In genomic region chr7:4715385-4715770, GRCh38 we compare ENCODE assay signal across 8 cellular contexts. TPM values are rescaled to one million over a fixed set of nuclear protein-coding genes. Genes with fewer than 3 reads are reported as not detected.
DNase-seq lines count a peak whose midpoint lies in the region; ATAC-seq and TF ChIP-seq lines count a peak whose summit lies in the region.

No MANE protein-coding gene starts in this region.

- no peak for TF ChIP-seq EP300 in stomach (IDR thresholded peaks at IDR 0.05)

- H3K4me3 Mint-ChIP-seq in osteocyte (ENCODE audit: unreplicated experiment): no peak overlapping the region

- H3K27me3 ChIP-seq in HL-60 (ENCODE audit: insufficient read depth, poor library complexity, severe bottlenecking) (no peaks in the 10 kb centered on the region), stomach (no peaks in the 10 kb centered on the region)

- H3K9me3 Mint-ChIP-seq in osteocyte (ENCODE audit: unreplicated experiment): no peaks in the 10 kb centered on the region

- intact Hi-C loops in stomach (cut with DNase I; ENCODE audit: low total_unique reads): no loop called here

- H3K4me1 ChIP-seq in stomach: peaks cover 5 to 72% (median 49%) of the 10 kb centered on the region in 4 donors

- H3K27ac Mint-ChIP-seq in osteocyte (ENCODE audit: unreplicated experiment): no peak overlapping the region

- H3K27ac ChIP-seq in HL-60 (replicated peaks) (peak overlapping the region; percentile 77), stomach (peak overlapping the region in 3 of 5 donors; percentile 48 to 66 (median 52))

- H3K27me3 Mint-ChIP-seq in osteocyte (ENCODE audit: unreplicated experiment): no peaks in the 10 kb centered on the region

- H3K4me1 Mint-ChIP-seq in osteocyte (ENCODE audit: unreplicated experiment): peaks cover 46% of the 10 kb centered on the region

- DNase-seq in HL-60 (ENCODE audit: low read depth in 1 of 2, low spot score in 1 of 2) (peak; percentile 93), astrocyte of the hippocampus (ENCODE audit: low read depth, low spot score) (peak; percentile 90), hippocampal formation (lab: John Stamatoyannopoulos, UW) (peak; percentile 32 to 68), stomach (no peak), osteocyte (ENCODE audit: extremely low spot score, unreplicated experiment) (no peak), NCI-H2081 (lab: John Stamatoyannopoulos, UW) (no peak), T-helper 2 cell (no peak)

- no peak for ATAC-seq in HG02642 (IDR thresholded peaks at IDR 0.05; ENCODE audit: poor library complexity, unreplicated experiment)

- TF ChIP-seq CTCF in HL-60 (IDR thresholded peaks at IDR 0.05; ENCODE audit: insufficient read depth, low read length) (no peak), stomach (IDR thresholded peaks at IDR 0.05) (no peak), osteocyte (IDR thresholded peaks at IDR 0.05) (no peak)

- peaks cover 15% of the 10 kb centered on the region for H3K36me3 Mint-ChIP-seq in osteocyte (ENCODE audit: unreplicated experiment)

- TF ChIP-seq POLR2A in stomach (IDR thresholded peaks at IDR 0.05): no peak

- H3K9me3 ChIP-seq in stomach: no peaks in the 10 kb centered on the region

- peaks cover 0 to 11% (median 8%) of the 10 kb centered on the region in 4 donors for H3K36me3 ChIP-seq in stomach

- H3K4me3 ChIP-seq in HL-60 (replicated peaks; ENCODE audit: insufficient read depth, low read length): peak overlapping the region; percentile 30
- no peak overlapping the region for H3K4me3 ChIP-seq in stomach

- WGBS in stomach, 5 donors: 54 to 83% (median 61%) methylated on average over 7 to 15 of the region's 15 CpGs

RNA-seq across cellular contexts. Expression of gene FOXK1, which starts 33.3 kb away (rescaled TPM):
- total RNA-seq in stomach (10 to 100 TPM; 19.3 to 88.1 (median 27.2) TPM), osteocyte (56.2 and 63.1 TPM in 2 replicates)
- polyA plus RNA-seq in stomach: 1 to 10 TPM; 2.9 to 5.4 (median 3.9) TPM

Comparison
In these comparisons a context has a peak if more than half of its experiments do, and no peak if none do; other contexts are left out.
1. DNase-seq: peak in HL-60 (2 of 2), astrocyte of the hippocampus (single experiment) and hippocampal formation (2 of 2); none in stomach (single experiment), osteocyte (single experiment), NCI-H2081 (0 of 2) and T-helper 2 cell (0 of 5).